ENCODE assay signal across 8 cellular contexts in genomic region chr12:95003213-95003920, GRCh38. TPM values are rescaled to one million over a fixed set of nuclear protein-coding genes. Genes with fewer than 3 reads are reported as not detected.
DNase-seq lines count a peak whose midpoint lies in the region; ATAC-seq and TF ChIP-seq lines count a peak whose summit lies in the region.

Gene NDUFA12, minus strand, starts transcription at chr12:95003697. Its CDS starts 17 bp downstream, at chr12:95003680.

- H3K36me3 Mint-ChIP-seq in WTC11, result peaks cover 7% of the 10 kb centered on the region

- H3K27me3 ChIP-seq in spleen (replicated peaks in 1 of 7), result no peaks in the 10 kb centered on the region

- peak; percentile 70 for DNase-seq in AG04449 (ENCODE audit: low read depth, low spot score)
- DNase-seq in NCI-H2227 treated with DMSO at 0.1 percent for 48 hours (lab: John Stamatoyannopoulos, UW), result peak; percentile 95
- peak; percentile 94 for DNase-seq in WTC11 (ENCODE audit: low spot score)
- peak; percentile 98 for DNase-seq in cardiac fibroblast (ENCODE audit: low read depth in 2 of 2)
- DNase-seq in inferior parietal cortex (ENCODE audit: extremely low spot score), result peak; percentile 97
- DNase-seq in spleen, result peak; percentile 99

- H3K4me3 ChIP-seq in AG04449 (ENCODE audit: low read depth, low read length) (peak within 1 kb of the TSS; percentile 92), cardiac fibroblast (replicated peaks in 1 of 2; ENCODE audit: low read depth in 2 of 2, low read length in 2 of 2) (peak within 1 kb of the TSS; percentile 60 to 85), spleen (peak within 1 kb of the TSS; percentile 60 to 94 (median 80))

- no peaks in the 10 kb centered on the region for H3K27me3 Mint-ChIP-seq in WTC11 (ENCODE audit: low read depth)

- H3K36me3 ChIP-seq in spleen, result peaks cover 0 to 26% (median 13%) of the 10 kb centered on the region in 6 donors

- H3K4me3 Mint-ChIP-seq in WTC11, result peak within 1 kb of the TSS; percentile 95

- 0 to 1% (median 0%) methylated on average over 19 to 34 of the region's 34 CpGs for WGBS in spleen, 5 donors

- peaks cover 24 to 66% (median 54%) of the 10 kb centered on the region in 6 donors for H3K4me1 ChIP-seq in spleen

- H3K27ac ChIP-seq in spleen, result peak within 1 kb of the TSS; percentile 73 to 93 (median 90)

- intact Hi-C loops in spleen (cut with DNase I; ENCODE audit: low total_unique reads), result no loop called here

- ATAC-seq in GM18907 (IDR thresholded peaks at IDR 0.05; ENCODE audit: unreplicated experiment) (peak; percentile 99), HG03159 (IDR thresholded peaks at IDR 0.05; ENCODE audit: unreplicated experiment) (peak; percentile 100), WTC11 (peak; percentile 99)

- POLR2A ChIA-PET in AG04449 (lab: Yijun Ruan, JAX) (interaction anchor here (0.6 to 1.4 kb wide), 4 partner anchors 10 to 536 kb away, joined by 3 to 17 read pairs (median 3); no protein-coding TSS in a partner anchor), WTC11 (lab: Charles Lee) (interaction anchor here (0.5 to 1.5 kb wide), 12 partner anchors 10 to 331 kb away, joined by 3 to 8 read pairs (median 4); partner anchors contain the start of genes FGD6, NR2C1 and VEZT)

- H3K9me3 ChIP-seq in spleen, result peaks cover 2 to 23% (median 18%) of the 10 kb centered on the region in 8 donors

- TF ChIP-seq POLR2A in spleen (IDR thresholded peaks at IDR 0.05), result peak in 1 of 3 donors; percentile 58

- peak; percentile 15 for TF ChIP-seq CTCF in AG04449 (IDR thresholded peaks at IDR 0.05; ENCODE audit: insufficient read depth, low read length, missing control alignments)
- TF ChIP-seq CTCF in WTC11 (IDR thresholded peaks at IDR 0.05), result no peak
- no peak for TF ChIP-seq CTCF in cardiac fibroblast (IDR thresholded peaks at IDR 0.05; ENCODE audit: low read depth, low read length)
- TF ChIP-seq CTCF in spleen (IDR thresholded peaks at IDR 0.05 in 8 of 11, conservative IDR thresholded peaks at IDR 0.05 in 3 of 11), result no peak

- peaks cover 17% of the 10 kb centered on the region for H3K4me1 Mint-ChIP-seq in WTC11

- peaks cover 13% of the 10 kb centered on the region for H3K9me3 Mint-ChIP-seq in WTC11

- CTCF ChIA-PET in AG04449 (lab: Yijun Ruan, JAX) (interaction anchor here (1.2 to 1.3 kb wide), 4 partner anchors 9 to 531 kb away, joined by 3 to 4 read pairs (median 4); partner anchors contain the start of gene NR2C1), WTC11 (lab: Charles Lee) (interaction anchor here (0.6 to 1.4 kb wide), 5 partner anchors 11 to 894 kb away, joined by 3 to 5 read pairs (median 4); no protein-coding TSS in a partner anchor)

- peak within 1 kb of the TSS; percentile 96 for H3K27ac Mint-ChIP-seq in WTC11

TF ChIP-seq in WTC11, 78 proteins besides CTCF, POLR2A, EP300 and RAD21 (continues in another document):
- TF ChIP-seq ARID4B (CRISPR knock-in tag; IDR thresholded peaks at IDR 0.05; ENCODE audit: borderline replicate concordance) (peak; percentile 77; the same call in 1 of the 2 replicates), ETV6 (CRISPR knock-in tag; IDR thresholded peaks at IDR 0.05) (peak; percentile 70; the same call in 1 of the 2 replicates), E2F5 (CRISPR knock-in tag; IDR thresholded peaks at IDR 0.05) (peak; percentile 74; the same call in 1 of the 2 replicates), SP1 (CRISPR knock-in tag; conservative IDR thresholded peaks at IDR 0.05) (peak; percentile 77), MYBL2 (CRISPR knock-in tag; IDR thresholded peaks at IDR 0.05) (peak; percentile 51; the same call in 1 of the 2 replicates), GABPB1 (CRISPR knock-in tag; IDR thresholded peaks at IDR 0.05) (peak; percentile 74; the same call in 1 of the 2 replicates), FOXP4 (CRISPR knock-in tag; IDR thresholded peaks at IDR 0.05) (peak; percentile 52; the same call in 1 of the 2 replicates), FOXP1 (CRISPR knock-in tag; IDR thresholded peaks at IDR 0.05; ENCODE audit: borderline replicate concordance) (peak; percentile 51; the same call in 1 of the 2 replicates), TCF7 (CRISPR knock-in tag; IDR thresholded peaks at IDR 0.05; ENCODE audit: low read depth) (no peak), CREM (CRISPR knock-in tag; IDR thresholded peaks at IDR 0.05) (0 out of 2 replicates have a peak, but pooled peaks have one; percentile 61), ZBTB43 (CRISPR knock-in tag; IDR thresholded peaks at IDR 0.05) (no peak), NFE2L1 (CRISPR knock-in tag; IDR thresholded peaks at IDR 0.05) (no peak), MAX (CRISPR knock-in tag; IDR thresholded peaks at IDR 0.05) (peak; percentile 76), SMAD4 (CRISPR knock-in tag; IDR thresholded peaks at IDR 0.05) (no peak), USF1 (CRISPR knock-in tag; IDR thresholded peaks at IDR 0.05) (0 out of 2 replicates have a peak, but pooled peaks have one; percentile 30)

RNA-seq across cellular contexts. Expression of gene NDUFA12, which starts in this region (rescaled TPM):
- total RNA-seq in WTC11 (2021), result 87.3 to 102 TPM (median 97.0 TPM) in 3 replicates
- total RNA-seq in spleen, result 100 to 1,000 TPM in 2 of 7 donors, 10 to 100 TPM in 5; 65.1 to 118 (median 91.2) TPM
- polyA plus RNA-seq in spleen, result 100 to 1,000 TPM in 2 of 3 donors, 10 to 100 TPM in 1; 92.0 to 150 (median 145) TPM

Comparison
In these comparisons a context has a peak if more than half of its experiments do, and no peak if none do; other contexts are left out.
1. Peak in every context shown above with its lines: DNase-seq, ATAC-seq, H3K4me3 ChIP-seq and H3K27ac ChIP-seq.